Comparison of ENCODE assay signal across 1 cellular context in the genomic region with DNA sequence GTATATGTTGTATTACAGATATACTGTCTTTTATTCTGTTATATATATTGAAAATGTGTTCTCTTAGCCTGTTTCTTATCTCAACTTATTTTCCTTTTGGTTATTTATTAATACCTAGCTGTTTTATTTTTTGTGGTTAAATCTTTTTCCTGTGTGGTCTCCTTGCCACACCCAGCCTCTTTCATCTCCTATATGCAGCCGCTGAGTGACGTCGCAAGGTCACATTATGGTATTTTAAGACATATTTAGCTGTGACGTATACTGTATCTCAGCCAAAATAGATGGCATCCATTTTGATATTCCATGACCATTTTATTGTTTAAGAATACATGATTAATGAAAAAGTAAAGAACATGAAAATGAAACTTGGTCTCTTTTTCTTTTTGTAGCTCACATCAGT.
TF ChIP-seq lines count a peak whose summit lies in the region.

No MANE protein-coding gene starts in this region.

TF ChIP-seq in SK-N-SH treated with all-trans-retinoic acid at 6 μM for 48 hours, 23 proteins besides CTCF, POLR2A, EP300 and RAD21 (continued from another document):
- TF ChIP-seq, protein P1, sequence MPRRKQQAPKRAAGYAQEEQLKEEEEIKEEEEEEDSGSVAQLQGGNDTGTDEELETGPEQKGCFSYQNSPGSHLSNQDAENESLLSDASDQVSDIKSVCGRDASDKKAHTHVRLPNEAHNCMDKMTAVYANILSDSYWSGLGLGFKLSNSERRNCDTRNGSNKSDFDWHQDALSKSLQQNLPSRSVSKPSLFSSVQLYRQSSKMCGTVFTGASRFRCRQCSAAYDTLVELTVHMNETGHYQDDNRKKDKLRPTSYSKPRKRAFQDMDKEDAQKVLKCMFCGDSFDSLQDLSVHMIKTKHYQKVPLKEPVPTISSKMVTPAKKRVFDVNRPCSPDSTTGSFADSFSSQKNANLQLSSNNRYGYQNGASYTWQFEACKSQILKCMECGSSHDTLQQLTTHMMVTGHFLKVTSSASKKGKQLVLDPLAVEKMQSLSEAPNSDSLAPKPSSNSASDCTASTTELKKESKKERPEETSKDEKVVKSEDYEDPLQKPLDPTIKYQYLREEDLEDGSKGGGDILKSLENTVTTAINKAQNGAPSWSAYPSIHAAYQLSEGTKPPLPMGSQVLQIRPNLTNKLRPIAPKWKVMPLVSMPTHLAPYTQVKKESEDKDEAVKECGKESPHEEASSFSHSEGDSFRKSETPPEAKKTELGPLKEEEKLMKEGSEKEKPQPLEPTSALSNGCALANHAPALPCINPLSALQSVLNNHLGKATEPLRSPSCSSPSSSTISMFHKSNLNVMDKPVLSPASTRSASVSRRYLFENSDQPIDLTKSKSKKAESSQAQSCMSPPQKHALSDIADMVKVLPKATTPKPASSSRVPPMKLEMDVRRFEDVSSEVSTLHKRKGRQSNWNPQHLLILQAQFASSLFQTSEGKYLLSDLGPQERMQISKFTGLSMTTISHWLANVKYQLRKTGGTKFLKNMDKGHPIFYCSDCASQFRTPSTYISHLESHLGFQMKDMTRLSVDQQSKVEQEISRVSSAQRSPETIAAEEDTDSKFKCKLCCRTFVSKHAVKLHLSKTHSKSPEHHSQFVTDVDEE (CRISPR knock-in tag; IDR thresholded peaks at IDR 0.05) = no peak
- TF ChIP-seq TCF4 (CRISPR knock-in tag; IDR thresholded peaks at IDR 0.05; ENCODE audit: borderline replicate concordance) (no peak), ZC3H10 (CRISPR knock-in tag; IDR thresholded peaks at IDR 0.05) (no peak), PPARA (CRISPR knock-in tag; IDR thresholded peaks at IDR 0.05; ENCODE audit: borderline replicate concordance) (no peak), ZFP30 (CRISPR knock-in tag; IDR thresholded peaks at IDR 0.05) (no peak)
